17 cellular contexts compared by ENCODE assay signal in the genomic region with DNA sequence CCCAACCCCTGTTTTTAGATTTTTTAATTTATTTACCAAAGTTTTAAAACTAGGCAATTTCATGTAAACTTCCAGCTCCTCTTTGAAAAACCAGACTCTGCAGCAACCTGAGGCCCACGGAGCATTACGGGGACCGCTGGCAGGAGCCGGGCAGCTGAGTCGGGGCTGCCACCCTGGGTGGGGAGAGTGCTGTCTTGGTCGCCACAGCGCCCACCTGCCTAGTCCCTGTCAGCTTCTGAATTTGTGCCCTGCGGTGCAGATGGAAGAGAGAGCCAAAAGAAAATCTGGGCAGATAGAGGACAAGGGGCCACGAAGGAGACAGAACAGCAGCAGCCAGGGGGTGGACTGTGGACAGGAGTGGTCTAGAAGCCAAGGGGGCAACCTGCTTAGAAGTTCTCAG. TPM values are rescaled to one million over a fixed set of nuclear protein-coding genes. Genes with fewer than 3 reads are reported as not detected.
A peak's percentile ranks its signal among the peaks of the same experiment; 100 is the strongest.
DNase-seq lines count a peak whose midpoint lies in the region; ATAC-seq, FAIRE-seq and TF ChIP-seq lines count a peak whose summit lies in the region.
"Had no signal": no experiment of that assay in that cellular context is flagged by ENCODE, and none has a peak within 500 bp of the region (broad histone marks: within the 10 kb centered on the region; RNA-seq: fewer than 3 reads in every experiment).

No MANE protein-coding gene starts in this region.

- peaks cover 58% of the 10 kb centered on the region for H3K4me1 Mint-ChIP-seq in activated T-cell treated with anti-CD3 and anti-CD28 coated beads, Interleukin-2, amount 50 U/mL, for 72 hours (ENCODE audit: low read depth)
- H3K4me1 Mint-ChIP-seq in T-helper 17 cell (peaks cover 37% of the 10 kb centered on the region), GM23338 (peaks cover 4% of the 10 kb centered on the region; the same call in 2 of the 3 replicates)
- peaks cover 47% of the 10 kb centered on the region for H3K4me1 Mint-ChIP-seq in dendritic cell treated with granulocyte-macrophage colony-stimulating factor and Interleukin-4, amounts not matched to agents 40 ng/mL and 50 ng/mL, for 4 days (ENCODE audit: low read depth)
- H3K4me1 Mint-ChIP-seq in stimulated activated memory B cell treated with anti-CD40 and anti-IgM and Interleukin-4, amounts not matched to agents 10 μg/mL and 1 μg/mL and 100 μg/mL, for 72 hours: peaks cover 20% of the 10 kb centered on the region

- H3K9me3 ChIP-seq in T-helper 17 cell (ENCODE audit: control insufficient read depth, low read length, poor library complexity, severe bottlenecking): no peaks in the 10 kb centered on the region
- H3K9me3 ChIP-seq: esophagus muscularis mucosa, transverse colon had no signal

- peak overlapping the region; percentile 85 for H3K27ac Mint-ChIP-seq in activated T-cell treated with anti-CD3 and anti-CD28 coated beads, Interleukin-2, amount 50 U/mL, for 72 hours
- H3K27ac Mint-ChIP-seq in T-helper 17 cell: peak overlapping the region; percentile 99
- H3K27ac Mint-ChIP-seq in dendritic cell treated with granulocyte-macrophage colony-stimulating factor and Interleukin-4, amounts not matched to agents 40 ng/mL and 50 ng/mL, for 4 days: peak overlapping the region; percentile 7
- H3K27ac Mint-ChIP-seq in stimulated activated memory B cell treated with anti-CD40 and anti-IgM and Interleukin-4, amounts not matched to agents 10 μg/mL and 1 μg/mL and 100 μg/mL, for 72 hours: peak overlapping the region; percentile 74
- no peak overlapping the region for H3K27ac Mint-ChIP-seq in GM23338

- H3K4me3 ChIP-seq in GM23338: no peak overlapping the region

- ATAC-seq in activated T-cell treated with anti-CD3 and anti-CD28 coated beads, Interleukin-2, amount 50 U/mL, for 72 hours (replicated peaks in 1 of 2): no peak
- no peak for ATAC-seq in T-helper 17 cell
- peak; percentile 6 for ATAC-seq in stimulated activated memory B cell treated with anti-CD40 and anti-IgM and Interleukin-4, amounts not matched to agents 10 μg/mL and 1 μg/mL and 100 μg/mL, for 72 hours
- ATAC-seq in GM19467 (IDR thresholded peaks at IDR 0.05; ENCODE audit: unreplicated experiment): no peak
- no peak for ATAC-seq in GM23338

- no peaks in the 10 kb centered on the region for H3K9me2 ChIP-seq in GM23338 (ENCODE audit: insufficient read depth)

- no peak for FAIRE-seq in D721Med (lab: Jason Lieb, UNC)

- intact Hi-C loops in dendritic cell treated with granulocyte-macrophage colony-stimulating factor and Interleukin-4, amounts not matched to agents 40 ng/mL and 50 ng/mL, for 4 days (cut with micrococcal nuclease): no loop called here

- peak overlapping the region; percentile 79 to 80 for H3K4me3 Mint-ChIP-seq in activated T-cell treated with anti-CD3 and anti-CD28 coated beads, Interleukin-2, amount 50 U/mL, for 72 hours
- H3K4me3 Mint-ChIP-seq in T-helper 17 cell (peak overlapping the region; percentile 97), GM23338 (no peak overlapping the region)
- no peak overlapping the region for H3K4me3 Mint-ChIP-seq in dendritic cell treated with granulocyte-macrophage colony-stimulating factor and Interleukin-4, amounts not matched to agents 40 ng/mL and 50 ng/mL, for 4 days
- peak overlapping the region; percentile 51 for H3K4me3 Mint-ChIP-seq in stimulated activated memory B cell treated with anti-CD40 and anti-IgM and Interleukin-4, amounts not matched to agents 10 μg/mL and 1 μg/mL and 100 μg/mL, for 72 hours

- no peaks in the 10 kb centered on the region for H3F3A ChIP-seq in GM23338 (replicated peaks; ENCODE audit: low read depth)

- TF ChIP-seq CTCF in GM23338 (conservative IDR thresholded peaks at IDR 0.05; ENCODE audit: low read depth in 2 of 2): no peak
- TF ChIP-seq CTCF in D721Med (IDR thresholded peaks at IDR 0.05; ENCODE audit: insufficient read depth, missing control alignments): no peak

- H3K9me3 Mint-ChIP-seq in activated T-cell treated with anti-CD3 and anti-CD28 coated beads, Interleukin-2, amount 50 U/mL, for 72 hours: no peaks in the 10 kb centered on the region
- no peaks in the 10 kb centered on the region for H3K9me3 Mint-ChIP-seq in dendritic cell treated with granulocyte-macrophage colony-stimulating factor and Interleukin-4, amounts not matched to agents 40 ng/mL and 50 ng/mL, for 4 days
- no peaks in the 10 kb centered on the region for H3K9me3 Mint-ChIP-seq in stimulated activated memory B cell treated with anti-CD40 and anti-IgM and Interleukin-4, amounts not matched to agents 10 μg/mL and 1 μg/mL and 100 μg/mL, for 72 hours
- H3K9me3 Mint-ChIP-seq in GM23338: no peaks in the 10 kb centered on the region
- H3K9me3 Mint-ChIP-seq: CD14-positive monocyte had no signal

- peaks cover 0 to 3% of the 10 kb centered on the region in 2 donors for H3K36me3 Mint-ChIP-seq in activated T-cell treated with anti-CD3 and anti-CD28 coated beads, Interleukin-2, amount 50 U/mL, for 72 hours (ENCODE audit: insufficient read depth in 2 of 2)
- peaks cover 10% of the 10 kb centered on the region for H3K36me3 Mint-ChIP-seq in T-helper 17 cell (ENCODE audit: low read depth)
- H3K36me3 Mint-ChIP-seq in dendritic cell treated with granulocyte-macrophage colony-stimulating factor and Interleukin-4, amounts not matched to agents 40 ng/mL and 50 ng/mL, for 4 days (ENCODE audit: low read depth): peaks cover 13% of the 10 kb centered on the region
- H3K36me3 Mint-ChIP-seq in stimulated activated memory B cell treated with anti-CD40 and anti-IgM and Interleukin-4, amounts not matched to agents 10 μg/mL and 1 μg/mL and 100 μg/mL, for 72 hours: no peaks in the 10 kb centered on the region
- H3K36me3 Mint-ChIP-seq in GM23338 (ENCODE audit: low read depth): no peaks in the 10 kb centered on the region; the same call in 2 of the 3 replicates

- no peaks in the 10 kb centered on the region for H3K4me1 ChIP-seq in GM23338 (ENCODE audit: insufficient read depth)
- H3K4me1 ChIP-seq: transverse colon had no signal

- no peaks in the 10 kb centered on the region for H3K27me3 Mint-ChIP-seq in activated T-cell treated with anti-CD3 and anti-CD28 coated beads, Interleukin-2, amount 50 U/mL, for 72 hours (ENCODE audit: low read depth)
- H3K27me3 Mint-ChIP-seq in T-helper 17 cell (no peaks in the 10 kb centered on the region), GM23338 (ENCODE audit: insufficient read depth, low read depth, poor library complexity) (no peaks in the 10 kb centered on the region)
- H3K27me3 Mint-ChIP-seq in dendritic cell treated with granulocyte-macrophage colony-stimulating factor and Interleukin-4, amounts not matched to agents 40 ng/mL and 50 ng/mL, for 4 days: no peaks in the 10 kb centered on the region
- H3K27me3 Mint-ChIP-seq in stimulated activated memory B cell treated with anti-CD40 and anti-IgM and Interleukin-4, amounts not matched to agents 10 μg/mL and 1 μg/mL and 100 μg/mL, for 72 hours: no peaks in the 10 kb centered on the region

- no peak overlapping the region for H2AFZ ChIP-seq in GM23338

- H3K36me3 ChIP-seq in GM23338 (ENCODE audit: insufficient read depth): no peaks in the 10 kb centered on the region
- H3K36me3 ChIP-seq: transverse colon had no signal

- no peak overlapping the region for H3K27ac ChIP-seq in GM23338 (ENCODE audit: low read depth)
- H3K27ac ChIP-seq: esophagus muscularis mucosa had no signal

- H4K20me1 ChIP-seq in GM23338 (replicated peaks; ENCODE audit: insufficient read depth): no peaks in the 10 kb centered on the region; the same call in none of the 2 replicates

- no peaks in the 10 kb centered on the region for H3K27me3 ChIP-seq in GM23338 (ENCODE audit: insufficient read depth)
- H3K27me3 ChIP-seq: esophagus muscularis mucosa, transverse colon had no signal

- no peak for DNase-seq in activated T-cell treated with anti-CD3 and anti-CD28 coated beads, Interleukin-2, amount 50 U/mL, for 72 hours
- no peak for DNase-seq in activated T-cell treated with anti-CD3 and anti-CD28 coated beads, Interleukin-2, amount 50 U/mL, for 1 hour
- DNase-seq in T-helper 17 cell (no peak), GM23338 (ENCODE audit: low spot score) (no peak), D721Med (ENCODE audit: insufficient read length, low spot score) (no peak)
- DNase-seq: anterior cingulate cortex; DMS53; effector CD4-positive, alpha-beta T cell; GOT3; NCI-H146; stimulated activated naive CD4-positive, alpha-beta T cell treated with Interleukin-2 at 50 U/mL for 16 hours; transverse colon had no signal

- no peak overlapping the region for H3K4me2 ChIP-seq in GM23338

- no peaks in the 10 kb centered on the region for H3K79me2 ChIP-seq in GM23338 (replicated peaks; ENCODE audit: insufficient read depth)

RNA-seq across cellular contexts. Expression of a gene that starts 34.6 kb away (rescaled TPM):
- 10 to 100 TPM; 13.2 to 14.3 TPM for total RNA-seq in activated T-cell treated with anti-CD3 and anti-CD28 coated beads, Interleukin-2, amount 50 U/mL, for 72 hours
- total RNA-seq in T-helper 17 cell: 1 to 10 TPM; 6.1 to 9.0 TPM
- total RNA-seq in GM23338 (2014; rRNA removed; shearing (Covaris generic)): 20.1 TPM in 2 replicates
- polyA plus RNA-seq in GM23338 (2016; fragmentation: Nextera tagmentation; extraction: Ambion mirVana): 8.9 and 9.3 TPM in 2 replicates

Comparison
In these comparisons a context has a peak if more than half of its experiments do, and no peak if none do; other contexts are left out.
1. H3K4me3 Mint-ChIP-seq: peak in activated T-cell treated with anti-CD3 and anti-CD28 coated beads, Interleukin-2, amount 50 U/mL, for 72 hours (2 of 2), T-helper 17 cell (single experiment) and stimulated activated memory B cell treated with anti-CD40 and anti-IgM and Interleukin-4, amounts not matched to agents 10 μg/mL and 1 μg/mL and 100 μg/mL, for 72 hours (single experiment); none in dendritic cell treated with granulocyte-macrophage colony-stimulating factor and Interleukin-4, amounts not matched to agents 40 ng/mL and 50 ng/mL, for 4 days (single experiment) and GM23338 (single experiment).